22 cellular contexts compared by ENCODE assay signal in the genomic region with DNA sequence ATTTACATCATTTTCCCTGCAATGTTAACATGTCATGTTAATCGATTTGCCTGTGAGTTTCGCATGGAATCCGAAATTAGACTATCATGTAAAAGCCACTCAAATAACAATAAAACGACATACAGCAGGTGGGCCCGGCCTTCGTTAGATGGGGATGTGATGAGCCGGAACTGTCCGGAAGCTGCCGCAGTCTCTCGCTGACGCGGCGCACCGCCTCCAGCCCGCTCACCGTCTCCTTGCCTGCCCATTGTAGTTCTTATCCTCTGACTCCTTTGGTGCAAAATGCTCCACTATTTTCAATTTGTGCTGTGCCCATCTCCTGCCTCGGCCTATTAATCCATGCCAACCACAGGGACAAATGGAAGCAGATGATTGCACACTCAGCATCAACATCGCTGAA.
"Had no signal": no experiment of that assay in that cellular context is flagged by ENCODE, and none has a peak within 500 bp of the region (broad histone marks: within the 10 kb centered on the region; RNA-seq: fewer than 3 reads in every experiment).

No MANE protein-coding gene starts in this region.

- H3K27ac ChIP-seq: ovary, parathyroid adenoma, prostate gland, right lobe of liver, sigmoid colon, stomach, tibial artery, transverse colon, upper lobe of right lung, uterus had no signal

- H3K4me1 ChIP-seq: parathyroid adenoma, prostate gland, right lobe of liver, sigmoid colon, stomach, tibial artery, transverse colon, upper lobe of right lung, uterus had no signal

- H3K4me3 ChIP-seq: ovary, prostate gland, right lobe of liver, sigmoid colon, stomach, tibial artery, transverse colon, upper lobe of right lung, uterus had no signal

- H3K36me3 ChIP-seq: ovary, prostate gland, right lobe of liver, sigmoid colon, stomach, tibial artery, transverse colon, upper lobe of right lung, uterus had no signal

- H3K27me3 ChIP-seq: ovary, right lobe of liver, sigmoid colon, stomach, tibial artery, transverse colon, upper lobe of right lung, uterus had no signal

- H3K9me3 ChIP-seq: ovary, prostate gland, right lobe of liver, sigmoid colon, stomach, tibial artery, transverse colon, upper lobe of right lung, uterus had no signal

- DNase-seq: naive B cell; naive thymus-derived CD8-positive, alpha-beta T cell; nephron progenitor cell; occipital lobe; ovary; retina; right lobe of liver; sigmoid colon; small intestine; stimulated activated CD4-positive, alpha-beta T cell treated with anti-CD3 and anti-CD28 coated beads, Interleukin-15, amount 100 ng/mL, for 24 hours; stimulated activated CD4-positive, alpha-beta T cell treated with anti-CD3 and anti-CD28 coated beads, Interleukin-2, amount 100 ng/mL, for 24 hours; stimulated activated CD4-positive, alpha-beta T cell treated with anti-CD3 and anti-CD28 coated beads, Interleukin-2, amount 100 ng/mL, for 48 hours; stimulated activated CD4-positive, alpha-beta T cell treated with anti-CD3 and anti-CD28 coated beads, Interleukin-4, amount 100 ng/mL, for 24 hours; stimulated activated naive B cell treated with anti-CD40 and anti-IgM and Interleukin-4, amounts not matched to agents 10 μg/mL and 1 μg/mL and 100 μg/mL, for 72 hours; stimulated activated naive CD4-positive, alpha-beta T cell treated with Interleukin-2 at 50 U/mL for 16 hours; stomach; tibial artery; transverse colon; upper lobe of right lung; uterus had no signal
